Comparison of ENCODE assay signal across 2 cellular contexts in the genomic region with DNA sequence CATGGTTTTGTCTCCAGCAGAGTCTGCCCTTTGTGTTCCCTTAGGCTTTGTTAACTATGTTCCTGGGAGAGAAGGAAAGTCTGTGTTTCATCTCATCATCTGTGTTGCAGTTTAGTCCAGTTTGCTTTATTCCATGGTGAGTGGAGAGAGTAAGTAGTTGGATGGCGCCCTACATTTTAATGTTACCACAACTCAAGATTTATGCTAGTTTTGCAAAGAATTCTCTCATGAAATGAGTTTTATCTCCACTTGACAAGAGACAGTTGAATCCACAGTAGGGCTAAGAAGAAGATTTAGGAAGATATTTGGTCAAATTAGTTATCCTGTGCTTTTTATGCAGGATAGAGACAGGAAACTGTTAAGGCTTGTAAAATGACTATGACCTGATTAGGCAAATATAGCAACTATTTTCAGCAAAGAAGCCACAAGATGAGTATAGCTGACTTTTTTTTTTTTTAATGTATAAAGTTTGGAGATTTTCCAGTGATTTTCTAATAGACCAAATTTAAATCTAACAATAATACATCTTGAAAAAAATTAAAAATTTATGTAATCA.
TF ChIP-seq lines count a peak whose summit lies in the region.

No MANE protein-coding gene starts in this region.

TF ChIP-seq in IMR-90, 13 proteins besides CTCF, POLR2A, EP300 and RAD21:
- TF ChIP-seq FOS (IDR thresholded peaks at IDR 0.05; ENCODE audit: low read depth, low read length) = no peak
- TF ChIP-seq, protein P1, sequence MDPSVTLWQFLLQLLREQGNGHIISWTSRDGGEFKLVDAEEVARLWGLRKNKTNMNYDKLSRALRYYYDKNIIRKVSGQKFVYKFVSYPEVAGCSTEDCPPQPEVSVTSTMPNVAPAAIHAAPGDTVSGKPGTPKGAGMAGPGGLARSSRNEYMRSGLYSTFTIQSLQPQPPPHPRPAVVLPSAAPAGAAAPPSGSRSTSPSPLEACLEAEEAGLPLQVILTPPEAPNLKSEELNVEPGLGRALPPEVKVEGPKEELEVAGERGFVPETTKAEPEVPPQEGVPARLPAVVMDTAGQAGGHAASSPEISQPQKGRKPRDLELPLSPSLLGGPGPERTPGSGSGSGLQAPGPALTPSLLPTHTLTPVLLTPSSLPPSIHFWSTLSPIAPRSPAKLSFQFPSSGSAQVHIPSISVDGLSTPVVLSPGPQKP (IDR thresholded peaks at IDR 0.05; ENCODE audit: borderline replicate concordance, low read depth, low read length) = no peak
- TF ChIP-seq BHLHE40 (IDR thresholded peaks at IDR 0.05; ENCODE audit: low read depth, low read length) = no peak
- no peak for TF ChIP-seq MXI1 (IDR thresholded peaks at IDR 0.05; ENCODE audit: borderline replicate concordance, low read depth, low read length)
- TF ChIP-seq MAFK (IDR thresholded peaks at IDR 0.05; ENCODE audit: low read depth, low read length) = no peak
- no peak for TF ChIP-seq CHD1 (IDR thresholded peaks at IDR 0.05; ENCODE audit: low read depth, low read length)
- TF ChIP-seq RCOR1 (IDR thresholded peaks at IDR 0.05; ENCODE audit: insufficient replicate concordance, low read length) = no peak
- no peak for TF ChIP-seq CEBPB (IDR thresholded peaks at IDR 0.05; ENCODE audit: low read depth, low read length)
- TF ChIP-seq NFE2L2 (IDR thresholded peaks at IDR 0.05; ENCODE audit: low read depth, low read length) = no peak
- no peak for TF ChIP-seq SMC3 (IDR thresholded peaks at IDR 0.05; ENCODE audit: low read depth, low read length)
- TF ChIP-seq RFX5 (IDR thresholded peaks at IDR 0.05; ENCODE audit: low read depth, low read length) = no peak
- TF ChIP-seq MAZ (IDR thresholded peaks at IDR 0.05; ENCODE audit: borderline replicate concordance, low read depth, low read length) = no peak
- TF ChIP-seq, protein P2, sequence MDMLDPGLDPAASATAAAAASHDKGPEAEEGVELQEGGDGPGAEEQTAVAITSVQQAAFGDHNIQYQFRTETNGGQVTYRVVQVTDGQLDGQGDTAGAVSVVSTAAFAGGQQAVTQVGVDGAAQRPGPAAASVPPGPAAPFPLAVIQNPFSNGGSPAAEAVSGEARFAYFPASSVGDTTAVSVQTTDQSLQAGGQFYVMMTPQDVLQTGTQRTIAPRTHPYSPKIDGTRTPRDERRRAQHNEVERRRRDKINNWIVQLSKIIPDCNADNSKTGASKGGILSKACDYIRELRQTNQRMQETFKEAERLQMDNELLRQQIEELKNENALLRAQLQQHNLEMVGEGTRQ (IDR thresholded peaks at IDR 0.05; ENCODE audit: low read depth, low read length) = no peak

TF ChIP-seq in K562, 482 proteins besides CTCF, POLR2A, EP300 and RAD21:
- TF ChIP-seq NCOA4 (IDR thresholded peaks at IDR 0.05; ENCODE audit: partially characterized antibody) (no peak), CREM (IDR thresholded peaks at IDR 0.05; ENCODE audit: low read depth) (no peak), E4F1 (CRISPR knock-in tag; IDR thresholded peaks at IDR 0.05; ENCODE audit: borderline replicate concordance) (no peak)
